Comparison of ENCODE assay signal across 8 cellular contexts in the genomic region with DNA sequence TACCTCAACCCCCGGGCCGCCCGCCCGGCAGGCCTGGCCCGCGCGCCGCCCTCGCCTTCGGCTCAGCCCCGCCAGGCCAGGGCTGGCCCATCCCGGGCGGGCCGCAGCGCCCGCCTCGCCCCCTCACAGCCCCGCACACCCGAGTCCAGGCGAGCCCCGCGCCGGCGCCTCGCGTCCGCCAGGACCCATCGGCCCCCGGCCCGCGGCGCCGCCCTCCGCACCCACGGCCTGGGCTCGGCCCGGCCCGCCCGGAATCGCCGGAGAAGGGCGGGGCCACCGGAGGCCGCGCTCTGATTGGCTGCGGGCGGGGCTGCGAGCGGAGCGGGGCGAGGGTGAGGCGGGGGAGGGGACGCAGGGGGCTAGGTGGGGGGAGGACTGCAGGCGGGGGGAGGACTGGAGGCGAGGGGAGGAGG. TPM values are rescaled to one million over a fixed set of nuclear protein-coding genes. Genes with fewer than 3 reads are reported as not detected.
DNase-seq lines count a peak whose midpoint lies in the region; ATAC-seq and TF ChIP-seq lines count a peak whose summit lies in the region.

No MANE protein-coding gene starts in this region.

- no peaks in the 10 kb centered on the region for H3K27me3 Mint-ChIP-seq in activated naive CD8-positive, alpha-beta T cell treated with anti-CD3 and anti-CD28 coated beads, Interleukin-2, amount 50 U/mL, for 24 hours

- H3K27me3 ChIP-seq in GM06990 (replicated peaks; ENCODE audit: control insufficient read depth, insufficient read depth, low read length) (no peaks in the 10 kb centered on the region), heart right ventricle (no peaks in the 10 kb centered on the region)

- ATAC-seq in GM21786 (IDR thresholded peaks at IDR 0.05; ENCODE audit: unreplicated experiment) (peak; percentile 78), heart right ventricle (peak; percentile 88 to 95 (median 93))
- peak; percentile 87 for ATAC-seq in activated naive CD8-positive, alpha-beta T cell treated with anti-CD3 and anti-CD28 coated beads, Interleukin-2, amount 50 U/mL, for 24 hours

- H3K4me3 Mint-ChIP-seq in activated naive CD8-positive, alpha-beta T cell treated with anti-CD3 and anti-CD28 coated beads, Interleukin-2, amount 50 U/mL, for 24 hours, result peak overlapping the region; percentile 83

- peaks cover 0 to 42% (median 24%) of the 10 kb centered on the region in 9 donors for H3K4me1 ChIP-seq in heart right ventricle
- H3K4me1 ChIP-seq in urinary bladder (ENCODE audit: insufficient read depth), result no peaks in the 10 kb centered on the region

- H3K36me3 Mint-ChIP-seq in activated naive CD8-positive, alpha-beta T cell treated with anti-CD3 and anti-CD28 coated beads, Interleukin-2, amount 50 U/mL, for 24 hours (ENCODE audit: low read depth), result peaks cover 5% of the 10 kb centered on the region

- H3K4me1 Mint-ChIP-seq in activated naive CD8-positive, alpha-beta T cell treated with anti-CD3 and anti-CD28 coated beads, Interleukin-2, amount 50 U/mL, for 24 hours, result peaks cover 29% of the 10 kb centered on the region

- 1% methylated on average over 32 to 55 of the region's 55 CpGs for WGBS in heart right ventricle, 2 donors
- WGBS in urinary bladder, result 1% methylated on average over 55 of the region's 55 CpGs

- H3K9me3 ChIP-seq in heart right ventricle, result no peaks in the 10 kb centered on the region

- no peak for TF ChIP-seq CTCF in GM06990 (IDR thresholded peaks at IDR 0.05; ENCODE audit: insufficient read depth, low read length, poor library complexity, severe bottlenecking)
- no peak for TF ChIP-seq CTCF in heart right ventricle (IDR thresholded peaks at IDR 0.05)

- intact Hi-C loops in heart right ventricle (cut with DNase I), result loop anchor here in 5 of 10 donors (1.0 to 10.0 kb wide), 8 partner anchors 69 to 177 kb away; a partner anchor contains a TSS
- intact Hi-C loops in posterior vena cava (cut with DNase I), result loop anchor here (10.0 kb wide), 1 partner anchor 179 kb away; no protein-coding TSS in a partner anchor

- H3K36me3 ChIP-seq in GM06990 (ENCODE audit: control insufficient read depth, insufficient read depth, low read length), result no peaks in the 10 kb centered on the region; the same call in 1 of the 2 replicates
- no peaks in the 10 kb centered on the region for H3K36me3 ChIP-seq in heart right ventricle
- no peaks in the 10 kb centered on the region for H3K36me3 ChIP-seq in urinary bladder (ENCODE audit: insufficient read depth)

- peak overlapping the region; percentile 69 for H3K4me3 ChIP-seq in GM06990 (replicated peaks; ENCODE audit: low read depth, low read length)
- H3K4me3 ChIP-seq in heart right ventricle, result peak overlapping the region in 9 of 10 donors; percentile 77 to 97 (median 94)
- peak overlapping the region; percentile 93 for H3K4me3 ChIP-seq in urinary bladder (ENCODE audit: low read depth, low read length)

- DNase-seq in GM06990 (ENCODE audit: extremely low read depth, insufficient read length) (peak; percentile 86), KG1 (lab: John Stamatoyannopoulos, UW) (peak; percentile 54), SKM-1 (lab: John Stamatoyannopoulos, UW; ENCODE audit: unreplicated experiment) (peak; percentile 61), heart right ventricle (peak; percentile 89), posterior vena cava (ENCODE audit: low spot score) (peak; percentile 94)
- peak; percentile 82 for DNase-seq in activated naive CD8-positive, alpha-beta T cell treated with anti-CD3 and anti-CD28 coated beads, Interleukin-2, amount 50 U/mL, for 24 hours

- H3K9me3 Mint-ChIP-seq in activated naive CD8-positive, alpha-beta T cell treated with anti-CD3 and anti-CD28 coated beads, Interleukin-2, amount 50 U/mL, for 24 hours, result no peaks in the 10 kb centered on the region

- H3K27ac ChIP-seq in heart right ventricle (peak overlapping the region; percentile 84 to 96 (median 94)), urinary bladder (ENCODE audit: low read depth) (peak overlapping the region; percentile 98)

- H3K27ac Mint-ChIP-seq in activated naive CD8-positive, alpha-beta T cell treated with anti-CD3 and anti-CD28 coated beads, Interleukin-2, amount 50 U/mL, for 24 hours, result peak overlapping the region; percentile 74

RNA-seq across cellular contexts. Expression of a gene that starts 0.3 kb away (rescaled TPM):
- total RNA-seq in heart right ventricle, result 10 to 100 TPM in 2 of 10 donors, 1 to 10 TPM in 8; 7.5 to 11.3 (median 9.1) TPM
- 1 to 10 TPM; 7.7 to 7.8 TPM for polyA plus RNA-seq in heart right ventricle
- total RNA-seq in posterior vena cava, result 10 to 100 TPM; 18.7 to 24.0 TPM
- total RNA-seq in urinary bladder, result 91.8 TPM
- 15.5 TPM for polyA plus RNA-seq in urinary bladder

Comparison
In these comparisons a context has a peak if more than half of its experiments do, and no peak if none do; other contexts are left out.
1. Peak in every context shown above with its lines: DNase-seq, ATAC-seq, H3K4me3 ChIP-seq and H3K27ac ChIP-seq.